ENCODE assay signal across 1 cellular context in the genomic region with DNA sequence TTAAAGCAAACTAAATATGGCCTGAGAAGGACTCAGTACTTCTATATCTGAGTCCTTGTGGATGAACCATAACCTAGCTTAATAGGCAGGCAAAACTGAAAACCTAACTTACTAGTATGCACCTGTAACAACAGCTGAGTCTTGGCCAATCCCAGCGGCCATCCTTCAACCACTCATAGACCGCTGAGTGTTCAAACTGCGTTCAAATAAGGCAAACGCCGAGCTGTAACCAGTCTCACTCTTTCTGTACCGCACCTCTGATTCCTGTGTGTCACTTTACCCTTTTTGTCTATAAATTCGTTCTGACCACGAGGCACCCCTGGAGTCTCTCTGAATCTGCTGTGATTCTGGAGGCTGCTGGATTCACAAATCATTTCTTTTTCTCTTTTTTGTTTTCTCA.
TF ChIP-seq lines count a peak whose summit lies in the region.

No MANE protein-coding gene starts in this region.

TF ChIP-seq in H1, 55 proteins besides CTCF, POLR2A, EP300 and RAD21 (continued from another document):
- no peak for TF ChIP-seq KDM1A (IDR thresholded peaks at IDR 0.05; ENCODE audit: borderline replicate concordance, low read length)
- no peak for TF ChIP-seq CBX8 (IDR thresholded peaks at IDR 0.05; ENCODE audit: borderline replicate concordance, low read depth, low read length)
- TF ChIP-seq TAF1 (IDR thresholded peaks at IDR 0.05; ENCODE audit: low read depth, low read length): no peak
- TF ChIP-seq CHD1 (IDR thresholded peaks at IDR 0.05; ENCODE audit: low read depth, low read length): no peak
- no peak for TF ChIP-seq SIX5 (IDR thresholded peaks at IDR 0.05; ENCODE audit: low read depth, low read length)
- no peak for TF ChIP-seq RFX5 (IDR thresholded peaks at IDR 0.05; ENCODE audit: borderline replicate concordance, low read depth, low read length)
